9 cellular contexts compared by ENCODE assay signal in genomic region chr18:5890606-5891360, GRCh38. TPM values are rescaled to one million over a fixed set of nuclear protein-coding genes. Genes with fewer than 3 reads are reported as not detected.
DNase-seq lines count a peak whose midpoint lies in the region; ATAC-seq and TF ChIP-seq lines count a peak whose summit lies in the region.
"Had no signal": no experiment of that assay in that cellular context is flagged by ENCODE, and none has a peak within 500 bp of the region (broad histone marks: within the 10 kb centered on the region; RNA-seq: fewer than 3 reads in every experiment).

No MANE protein-coding gene starts in this region.

- no peaks in the 10 kb centered on the region for H3K9me3 ChIP-seq in right lobe of liver

- peaks cover 2% of the 10 kb centered on the region for H3K9me3 Mint-ChIP-seq in stimulated activated memory B cell treated with anti-CD40 and anti-IgM and Interleukin-4, amounts not matched to agents 10 μg/mL and 1 μg/mL and 100 μg/mL, for 72 hours

- H3K36me3 ChIP-seq in right lobe of liver = no peaks in the 10 kb centered on the region

- H3K36me3 Mint-ChIP-seq in stimulated activated memory B cell treated with anti-CD40 and anti-IgM and Interleukin-4, amounts not matched to agents 10 μg/mL and 1 μg/mL and 100 μg/mL, for 72 hours = no peaks in the 10 kb centered on the region

- H3K4me1 ChIP-seq in right lobe of liver = peaks cover 0 to 19% (median under 1%) of the 10 kb centered on the region in 4 donors

- H3K4me3 ChIP-seq in right lobe of liver = peak overlapping the region; percentile 39 to 57 (median 44)
- H3K4me3 ChIP-seq: K562 had no signal

- peaks cover 0 to 38% of the 10 kb centered on the region in 2 donors for H3K27me3 ChIP-seq in right lobe of liver

- DNase-seq in NCI-H1092 (lab: John Stamatoyannopoulos, UW) (peak; percentile 31), cerebellum (ENCODE audit: low spot score) (peak; percentile 6), right lobe of liver (peak; percentile 49 to 66 (median 64)), AML-193 (lab: John Stamatoyannopoulos, UW) (no peak)
- DNase-seq in stimulated activated naive CD4-positive, alpha-beta T cell treated with Interleukin-2 at 50 U/mL for 16 hours (lab: John Stamatoyannopoulos, UW) = no peak

- H3K27me3 Mint-ChIP-seq in stimulated activated memory B cell treated with anti-CD40 and anti-IgM and Interleukin-4, amounts not matched to agents 10 μg/mL and 1 μg/mL and 100 μg/mL, for 72 hours = peaks cover 54% of the 10 kb centered on the region

- TF ChIP-seq CTCF in GM12874 (IDR thresholded peaks at IDR 0.05; ENCODE audit: insufficient read depth, low read depth, low read length) = peak; percentile 77
- peak; percentile 49 to 79 (median 58) for TF ChIP-seq CTCF in right lobe of liver (IDR thresholded peaks at IDR 0.05)

- intact Hi-C loops in right lobe of liver (cut with DNase I) = no loop called here

- no peak overlapping the region for H3K27ac ChIP-seq in right lobe of liver

- H3K4me1 Mint-ChIP-seq in stimulated activated memory B cell treated with anti-CD40 and anti-IgM and Interleukin-4, amounts not matched to agents 10 μg/mL and 1 μg/mL and 100 μg/mL, for 72 hours = peaks cover 14% of the 10 kb centered on the region

- 39% methylated on average over 8 of the region's 108 CpGs for WGBS in right lobe of liver (ENCODE audit: insufficient coverage, low coverage, low lambda C conversion rate, missing lambda C conversion rate)

- H3K4me3 Mint-ChIP-seq in stimulated activated memory B cell treated with anti-CD40 and anti-IgM and Interleukin-4, amounts not matched to agents 10 μg/mL and 1 μg/mL and 100 μg/mL, for 72 hours = no peak overlapping the region

- no peak for TF ChIP-seq POLR2A in right lobe of liver (IDR thresholded peaks at IDR 0.05)

- no peak overlapping the region for H3K27ac Mint-ChIP-seq in stimulated activated memory B cell treated with anti-CD40 and anti-IgM and Interleukin-4, amounts not matched to agents 10 μg/mL and 1 μg/mL and 100 μg/mL, for 72 hours

- peak; percentile 82 for ATAC-seq in GM21717 (IDR thresholded peaks at IDR 0.05; ENCODE audit: unreplicated experiment)
- peak; percentile 94 to 98 (median 96) for ATAC-seq in right lobe of liver
- ATAC-seq in stimulated activated memory B cell treated with anti-CD40 and anti-IgM and Interleukin-4, amounts not matched to agents 10 μg/mL and 1 μg/mL and 100 μg/mL, for 72 hours = peak; percentile 72
- ATAC-seq: K562 had no signal

RNA-seq across cellular contexts. Expression of gene TMEM200C, which starts 4.5 kb away (rescaled TPM):
- total RNA-seq in cerebellum (11.7 TPM), right lobe of liver (1 to 10 TPM in 4 of 6 experiments, under 1 TPM in 2; 0.19 to 1.6 (median 1.1) TPM)

Comparison
In these comparisons a context has a peak if more than half of its experiments do, and no peak if none do; other contexts are left out.
1. DNase-seq: peak in NCI-H1092 (single experiment), cerebellum (single experiment) and right lobe of liver (3 of 3); none in AML-193 (0 of 2) and stimulated activated naive CD4-positive, alpha-beta T cell treated with Interleukin-2 at 50 U/mL for 16 hours (single experiment).
2. Peak in every context shown above with its lines, with median percentiles within 50 percentile points of each other: ATAC-seq.